ENCODE assay signal across 1 cellular context in the genomic region with DNA sequence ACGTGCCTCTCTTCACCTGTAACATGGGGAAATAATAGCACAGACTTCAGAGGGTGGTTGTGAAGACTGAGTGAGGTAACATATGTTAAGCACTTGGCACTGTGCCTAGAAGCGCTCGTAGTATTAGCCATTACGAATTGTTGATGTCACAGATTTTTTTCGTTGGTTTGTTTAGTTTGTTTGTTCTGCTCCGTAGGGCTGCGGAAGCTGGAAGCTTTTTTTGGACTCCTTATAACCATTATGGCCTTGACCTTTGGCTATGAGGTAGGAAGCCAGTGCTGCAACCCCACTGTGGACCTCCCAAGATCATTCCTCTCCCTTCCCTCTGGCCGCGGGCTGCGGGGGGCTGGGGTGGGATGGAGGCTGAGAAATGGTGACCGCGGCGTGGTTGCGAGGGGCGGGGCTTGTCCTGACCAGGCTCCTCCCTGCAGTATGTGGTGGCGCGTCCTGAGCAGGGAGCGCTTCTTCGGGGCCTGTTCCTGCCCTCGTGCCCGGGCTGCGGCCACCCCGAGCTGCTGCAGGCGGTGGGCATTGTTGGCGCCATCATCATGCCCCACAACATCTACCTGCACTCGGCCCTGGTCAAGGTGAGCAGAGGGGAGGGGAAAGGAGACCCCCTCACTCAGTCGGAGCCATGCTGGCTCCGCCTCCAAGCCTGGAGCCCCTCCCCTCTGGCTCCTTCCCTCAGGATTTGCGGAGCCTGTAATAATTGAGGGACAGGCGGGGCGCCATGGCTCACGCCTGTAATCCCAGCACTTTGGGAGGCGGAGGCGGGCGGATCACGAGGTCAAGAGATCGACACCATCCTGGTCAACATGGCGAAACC.
TF ChIP-seq lines count a peak whose summit lies in the region.

No MANE protein-coding gene starts in this region.

TF ChIP-seq in neural cell, 6 proteins besides CTCF, POLR2A, EP300 and RAD21:
- TF ChIP-seq, protein P1, sequence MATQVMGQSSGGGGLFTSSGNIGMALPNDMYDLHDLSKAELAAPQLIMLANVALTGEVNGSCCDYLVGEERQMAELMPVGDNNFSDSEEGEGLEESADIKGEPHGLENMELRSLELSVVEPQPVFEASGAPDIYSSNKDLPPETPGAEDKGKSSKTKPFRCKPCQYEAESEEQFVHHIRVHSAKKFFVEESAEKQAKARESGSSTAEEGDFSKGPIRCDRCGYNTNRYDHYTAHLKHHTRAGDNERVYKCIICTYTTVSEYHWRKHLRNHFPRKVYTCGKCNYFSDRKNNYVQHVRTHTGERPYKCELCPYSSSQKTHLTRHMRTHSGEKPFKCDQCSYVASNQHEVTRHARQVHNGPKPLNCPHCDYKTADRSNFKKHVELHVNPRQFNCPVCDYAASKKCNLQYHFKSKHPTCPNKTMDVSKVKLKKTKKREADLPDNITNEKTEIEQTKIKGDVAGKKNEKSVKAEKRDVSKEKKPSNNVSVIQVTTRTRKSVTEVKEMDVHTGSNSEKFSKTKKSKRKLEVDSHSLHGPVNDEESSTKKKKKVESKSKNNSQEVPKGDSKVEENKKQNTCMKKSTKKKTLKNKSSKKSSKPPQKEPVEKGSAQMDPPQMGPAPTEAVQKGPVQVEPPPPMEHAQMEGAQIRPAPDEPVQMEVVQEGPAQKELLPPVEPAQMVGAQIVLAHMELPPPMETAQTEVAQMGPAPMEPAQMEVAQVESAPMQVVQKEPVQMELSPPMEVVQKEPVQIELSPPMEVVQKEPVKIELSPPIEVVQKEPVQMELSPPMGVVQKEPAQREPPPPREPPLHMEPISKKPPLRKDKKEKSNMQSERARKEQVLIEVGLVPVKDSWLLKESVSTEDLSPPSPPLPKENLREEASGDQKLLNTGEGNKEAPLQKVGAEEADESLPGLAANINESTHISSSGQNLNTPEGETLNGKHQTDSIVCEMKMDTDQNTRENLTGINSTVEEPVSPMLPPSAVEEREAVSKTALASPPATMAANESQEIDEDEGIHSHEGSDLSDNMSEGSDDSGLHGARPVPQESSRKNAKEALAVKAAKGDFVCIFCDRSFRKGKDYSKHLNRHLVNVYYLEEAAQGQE (IDR thresholded peaks at IDR 0.05; ENCODE audit: borderline replicate concordance): no peak
- no peak for TF ChIP-seq TAF1 (IDR thresholded peaks at IDR 0.05; ENCODE audit: low read depth)
- no peak for TF ChIP-seq POLR2AphosphoS5 (IDR thresholded peaks at IDR 0.05)
- no peak for TF ChIP-seq MXI1 (conservative IDR thresholded peaks at IDR 0.05; ENCODE audit: poor library complexity, severe bottlenecking)
- no peak for TF ChIP-seq EZH2 (IDR thresholded peaks at IDR 0.05; ENCODE audit: borderline replicate concordance, insufficient read depth, low read length, poor library complexity, severe bottlenecking)
- no peak for TF ChIP-seq SMC3 (conservative IDR thresholded peaks at IDR 0.05; ENCODE audit: poor library complexity)
